Comparison of ENCODE assay signal across 3 cellular contexts in genomic region chr6:89054200-89054599, GRCh38.
TF ChIP-seq lines count a peak whose summit lies in the region.

No MANE protein-coding gene starts in this region.

TF ChIP-seq in HepG2, 621 proteins besides CTCF, POLR2A, EP300 and RAD21:
- TF ChIP-seq AKAP8 (CRISPR knock-in tag; IDR thresholded peaks at IDR 0.05): no peak
- TF ChIP-seq MAFF (IDR thresholded peaks at IDR 0.05; ENCODE audit: low read depth, low read length): peak; percentile 79
- peak; percentile 82 to 84 for TF ChIP-seq MAFK (conservative IDR thresholded peaks at IDR 0.05 in 1 of 2, IDR thresholded peaks at IDR 0.05 in 1 of 2; ENCODE audit: low read length in 2 of 2)

TF ChIP-seq in IMR-90, 13 proteins besides CTCF, POLR2A, EP300 and RAD21:
- TF ChIP-seq MAZ (IDR thresholded peaks at IDR 0.05; ENCODE audit: borderline replicate concordance, low read depth, low read length) (no peak), ELK1 (IDR thresholded peaks at IDR 0.05; ENCODE audit: borderline replicate concordance, low read depth, low read length) (no peak), RFX5 (IDR thresholded peaks at IDR 0.05; ENCODE audit: low read depth, low read length) (no peak), CHD1 (IDR thresholded peaks at IDR 0.05; ENCODE audit: low read depth, low read length) (no peak), MAFK (IDR thresholded peaks at IDR 0.05; ENCODE audit: low read depth, low read length) (peak; percentile 79)

TF ChIP-seq in K562, 482 proteins besides CTCF, POLR2A, EP300 and RAD21:
- TF ChIP-seq C11orf30 (IDR thresholded peaks at IDR 0.05; ENCODE audit: low read depth): peak; percentile 65
- peak; percentile 69 for TF ChIP-seq MAFF (IDR thresholded peaks at IDR 0.05; ENCODE audit: low read length)
- TF ChIP-seq MAFK (IDR thresholded peaks at IDR 0.05; ENCODE audit: low read length): peak; percentile 33; the same call in 1 of the 2 replicates
- TF ChIP-seq FOXO4 (CRISPR knock-in tag; IDR thresholded peaks at IDR 0.05): no peak
- no peak for TF ChIP-seq FOXP1 (CRISPR knock-in tag; IDR thresholded peaks at IDR 0.05)
- no peak for TF ChIP-seq BDP1 (IDR thresholded peaks at IDR 0.05; ENCODE audit: insufficient read depth, insufficient read length)
- no peak for TF ChIP-seq HOXB6 (CRISPR knock-in tag; IDR thresholded peaks at IDR 0.05; ENCODE audit: borderline replicate concordance)
- TF ChIP-seq CEBPG (CRISPR knock-in tag; IDR thresholded peaks at IDR 0.05): no peak
- TF ChIP-seq CEBPG (tag; conservative IDR thresholded peaks at IDR 0.05 in 1 of 2, IDR thresholded peaks at IDR 0.05 in 1 of 2): 0 out of 4 replicates have a peak, but pooled peaks of 1 of the 2 experiments have one; percentile 5
- TF ChIP-seq TSC22D4 (tag; IDR thresholded peaks at IDR 0.05): no peak
- TF ChIP-seq ARID4B (CRISPR knock-in tag; IDR thresholded peaks at IDR 0.05): no peak
- no peak for TF ChIP-seq GTF2B (IDR thresholded peaks at IDR 0.05; ENCODE audit: extremely low read depth, insufficient read length)
- no peak for TF ChIP-seq ZBTB26 (CRISPR knock-in tag; IDR thresholded peaks at IDR 0.05)
- no peak for TF ChIP-seq HNRNPLL (IDR thresholded peaks at IDR 0.05; ENCODE audit: low read depth, low read length, poor library complexity, severe bottlenecking)
- no peak for TF ChIP-seq ZNF778 (CRISPR knock-in tag; IDR thresholded peaks at IDR 0.05)
- peak; percentile 74 for TF ChIP-seq MAFG (tag; conservative IDR thresholded peaks at IDR 0.05)
- no peak for TF ChIP-seq CXXC5 (CRISPR knock-in tag; IDR thresholded peaks at IDR 0.05)
- TF ChIP-seq CREB1 (IDR thresholded peaks at IDR 0.05): no peak
- no peak for TF ChIP-seq CREB1 (CRISPR knock-in tag; IDR thresholded peaks at IDR 0.05)
- no peak for TF ChIP-seq NFXL1 (CRISPR knock-in tag; IDR thresholded peaks at IDR 0.05)
- TF ChIP-seq ZNF316 (IDR thresholded peaks at IDR 0.05): peak; percentile 89
- no peak for TF ChIP-seq CC2D1A (IDR thresholded peaks at IDR 0.05)
- no peak for TF ChIP-seq CGGBP1 (CRISPR knock-in tag; IDR thresholded peaks at IDR 0.05)
